ENCODE assay signal across 8 cellular contexts in the genomic region with DNA sequence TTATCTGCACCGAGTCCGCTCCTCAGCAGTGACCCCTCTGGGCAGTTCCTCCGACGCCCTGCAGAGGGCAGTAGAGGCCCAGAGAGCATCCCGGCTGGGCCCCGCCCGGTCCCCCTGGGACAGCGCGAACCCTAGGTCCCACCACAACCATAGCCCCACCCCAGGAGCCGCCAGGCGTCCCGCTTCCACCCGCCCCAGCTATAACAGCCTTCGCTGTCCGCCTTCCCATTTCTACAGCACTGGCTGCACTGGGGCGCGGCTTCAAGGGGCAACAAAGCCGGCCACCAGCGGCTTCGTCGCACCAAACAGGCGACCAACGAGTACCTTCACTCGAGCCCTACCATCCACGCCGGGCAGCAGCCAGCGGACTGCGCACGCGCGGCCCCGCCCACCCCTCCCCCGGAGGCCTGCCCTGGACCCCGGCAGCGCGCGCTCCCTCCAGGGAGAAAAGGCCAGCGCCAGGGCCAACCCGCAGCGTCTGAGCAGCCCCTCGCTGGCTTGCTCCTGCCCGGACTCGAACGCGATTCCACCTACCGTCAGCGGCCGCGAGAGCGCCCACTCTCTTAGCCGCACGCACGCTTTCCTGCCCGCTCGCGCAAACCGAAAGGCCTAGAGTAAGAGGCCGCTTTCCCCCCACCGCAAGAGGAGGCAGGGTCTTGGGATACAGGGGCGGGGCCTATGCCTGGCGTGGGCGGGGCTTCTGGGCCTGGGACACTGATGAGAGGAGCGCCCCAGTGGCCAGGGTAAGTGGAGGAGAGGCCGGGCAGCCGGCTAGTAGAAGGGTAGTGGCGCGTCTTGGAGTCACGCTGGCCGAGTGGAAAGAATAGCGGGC. TPM values are rescaled to one million over a fixed set of nuclear protein-coding genes. Genes with fewer than 3 reads are reported as not detected.
DNase-seq lines count a peak whose midpoint lies in the region; ATAC-seq and TF ChIP-seq lines count a peak whose summit lies in the region.

A gene with protein sequence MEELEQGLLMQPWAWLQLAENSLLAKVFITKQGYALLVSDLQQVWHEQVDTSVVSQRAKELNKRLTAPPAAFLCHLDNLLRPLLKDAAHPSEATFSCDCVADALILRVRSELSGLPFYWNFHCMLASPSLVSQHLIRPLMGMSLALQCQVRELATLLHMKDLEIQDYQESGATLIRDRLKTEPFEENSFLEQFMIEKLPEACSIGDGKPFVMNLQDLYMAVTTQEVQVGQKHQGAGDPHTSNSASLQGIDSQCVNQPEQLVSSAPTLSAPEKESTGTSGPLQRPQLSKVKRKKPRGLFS (minus strand): TSS at position 630 of the 832 bp plus-strand sequence. CDS start 2,453 bp downstream, outside the sequence.

- peak; percentile 98 for TF ChIP-seq CTCF in GM12874 (IDR thresholded peaks at IDR 0.05; ENCODE audit: insufficient read depth, low read depth, low read length)
- TF ChIP-seq CTCF in adrenal gland (IDR thresholded peaks at IDR 0.05): peak; percentile 92 to 99 (median 96)
- peak; percentile 99 to 100 (median 99) for TF ChIP-seq CTCF in heart right ventricle (IDR thresholded peaks at IDR 0.05)
- peak; percentile 98 to 99 (median 98) for TF ChIP-seq CTCF in prostate gland (IDR thresholded peaks at IDR 0.05)

- DNase-seq in NCI-H1417 (lab: John Stamatoyannopoulos, UW) (peak; percentile 76 to 97 (median 95)), T follicular helper cell (ENCODE audit: low read depth) (peak; percentile 83), adrenal gland (peak; percentile 97 to 99 (median 98)), heart right ventricle (peak; percentile 97 to 98), prostate gland (ENCODE audit: low spot score) (peak; percentile 95)

- H3K36me3 ChIP-seq in adrenal gland (replicated peaks in 1 of 2): peaks cover 0 to 17% of the 10 kb centered on the region in 2 donors
- peaks cover 0 to 26% (median 15%) of the 10 kb centered on the region in 9 donors for H3K36me3 ChIP-seq in heart right ventricle
- no peaks in the 10 kb centered on the region for H3K36me3 ChIP-seq in prostate gland
- H3K36me3 ChIP-seq in urinary bladder (ENCODE audit: insufficient read depth): no peaks in the 10 kb centered on the region

- peak; percentile 90 for ATAC-seq in HG02759 (IDR thresholded peaks at IDR 0.05; ENCODE audit: unreplicated experiment)
- peak; percentile 96 to 98 (median 97) for ATAC-seq in heart right ventricle

- no peaks in the 10 kb centered on the region for H3K9me3 ChIP-seq in adrenal gland (replicated peaks in 1 of 3)
- no peaks in the 10 kb centered on the region for H3K9me3 ChIP-seq in heart right ventricle
- H3K9me3 ChIP-seq in prostate gland: no peaks in the 10 kb centered on the region

- 0 to 1% (median 1%) methylated on average over 26 to 70 of the region's 70 CpGs for whole genome bisulfite sequencing in adrenal gland, 4 donors
- WGBS in heart right ventricle, 2 donors: 0% methylated on average over 63 to 70 of the region's 70 CpGs
- under 1% methylated on average over 70 of the region's 70 CpGs for WGBS in prostate gland
- WGBS in urinary bladder: under 1% methylated on average over 70 of the region's 70 CpGs

- H3K27me3 ChIP-seq in adrenal gland: no peaks in the 10 kb centered on the region
- no peaks in the 10 kb centered on the region for H3K27me3 ChIP-seq in heart right ventricle
- no peaks in the 10 kb centered on the region for H3K27me3 ChIP-seq in prostate gland (replicated peaks; ENCODE audit: insufficient read depth)

- intact Hi-C loops in adrenal gland (cut with DNase I): loop anchor here (5.0 to 10.0 kb wide), 2 partner anchors 54 to 137 kb away; partner anchors contain the start of gene ABCB6 (in 1 of the 2)
- intact Hi-C loops in heart right ventricle (cut with DNase I): loop anchor here in 8 of 10 donors (1.0 to 10.0 kb wide), 12 partner anchors 16 to 224 kb away; partner anchors contain the start of genes CNPPD1 (in 2 of the 8), ZFAND2B (in 2 of the 8), ABCB6 (in 1 of the 8) and DNAJB2 (in 1 of the 8)
- intact Hi-C loops in prostate gland (cut with DNase I): loop anchor here (1.0 to 2.0 kb wide), 2 partner anchors 46 to 134 kb away; partner anchors contain the start of gene ZFAND2B

- peak; percentile 44 to 65 for TF ChIP-seq POLR2A in adrenal gland (IDR thresholded peaks at IDR 0.05)
- TF ChIP-seq POLR2A in prostate gland (IDR thresholded peaks at IDR 0.05): peak; percentile 66

- H3K27ac ChIP-seq in adrenal gland (peak within 1 kb of the TSS; percentile 83 to 96 (median 90)), heart right ventricle (peak within 1 kb of the TSS; percentile 80 to 94 (median 92)), prostate gland (peak within 1 kb of the TSS; percentile 97 to 98), urinary bladder (ENCODE audit: low read depth) (peak within 1 kb of the TSS; percentile 90)

- peak within 1 kb of the TSS; percentile 33 to 73 (median 52) for H3K4me3 ChIP-seq in adrenal gland
- peak within 1 kb of the TSS; percentile 40 to 74 (median 62) for H3K4me3 ChIP-seq in heart right ventricle
- peak within 1 kb of the TSS; percentile 70 to 77 for H3K4me3 ChIP-seq in prostate gland
- peak within 1 kb of the TSS; percentile 45 for H3K4me3 ChIP-seq in urinary bladder (ENCODE audit: low read depth, low read length)

- H3K4me1 ChIP-seq in adrenal gland (replicated peaks in 1 of 2) (peaks cover 7 to 9% of the 10 kb centered on the region in 2 donors), heart right ventricle (peaks cover 0 to 19% (median 11%) of the 10 kb centered on the region in 9 donors), prostate gland (replicated peaks) (no peaks in the 10 kb centered on the region), urinary bladder (ENCODE audit: insufficient read depth) (no peaks in the 10 kb centered on the region)

RNA-seq across cellular contexts. Expression of the gene that starts here (rescaled TPM):
- total RNA-seq in adrenal gland: 10 to 100 TPM; 11.9 to 22.9 (median 18.2) TPM
- 10 to 100 TPM in 1 of 3 donors, 1 to 10 TPM in 2; 5.7 to 26.0 (median 7.1) TPM for polyA plus RNA-seq in adrenal gland
- 10 to 100 TPM in 1 of 10 donors, 1 to 10 TPM in 9; 4.7 to 12.0 (median 7.1) TPM for total RNA-seq in heart right ventricle
- polyA plus RNA-seq in heart right ventricle: 1 to 10 TPM; 3.8 to 9.6 TPM
- 10 to 100 TPM; 15.2 to 16.9 TPM for total RNA-seq in prostate gland
- total RNA-seq in urinary bladder: 13.3 TPM
- 17.6 TPM for polyA plus RNA-seq in urinary bladder

Comparison
In these comparisons a context has a peak if more than half of its experiments do, and no peak if none do; other contexts are left out.
1. Peak in every context shown above with its lines: DNase-seq, ATAC-seq, H3K4me3 ChIP-seq and H3K27ac ChIP-seq.